ENCODE assay signal across 11 cellular contexts in the genomic region with DNA sequence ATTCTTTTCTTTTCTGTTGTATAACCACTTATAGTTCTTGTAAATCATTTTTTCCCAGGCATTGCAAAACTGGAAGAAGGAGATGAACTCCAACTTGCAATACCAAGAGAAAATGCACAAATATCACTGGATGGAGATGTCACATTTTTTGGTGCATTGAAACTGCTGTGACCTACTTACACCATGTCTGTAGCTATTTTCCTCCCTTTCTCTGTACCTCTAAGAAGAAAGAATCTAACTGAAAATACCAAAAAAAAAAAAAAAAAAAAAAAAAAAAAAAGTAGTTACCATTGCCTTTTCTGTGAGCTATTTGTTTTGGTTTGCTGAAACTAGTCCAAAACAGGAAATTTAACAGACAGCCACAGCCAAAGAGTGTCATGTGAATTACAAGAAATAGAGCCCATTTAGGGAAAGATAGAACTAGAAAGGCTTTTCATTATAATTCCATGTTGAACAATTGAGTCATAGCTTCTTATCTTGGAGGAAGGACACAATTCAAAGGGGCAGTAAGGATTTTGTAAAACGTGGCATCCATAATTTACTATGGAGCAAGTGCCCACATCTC.
"Had no signal": no experiment of that assay in that cellular context is flagged by ENCODE, and none has a peak within 500 bp of the region (broad histone marks: within the 10 kb centered on the region; RNA-seq: fewer than 3 reads in every experiment).

No MANE protein-coding gene starts in this region.

- H3K27me3 ChIP-seq: esophagus squamous epithelium, left lung, upper lobe of left lung had no signal

- H3K9me3 ChIP-seq: esophagus squamous epithelium, upper lobe of left lung had no signal

- H3K4me3 ChIP-seq: esophagus squamous epithelium, left lung, upper lobe of left lung had no signal

- H3K36me3 ChIP-seq: esophagus squamous epithelium, upper lobe of left lung had no signal

- DNase-seq: activated CD8-positive, alpha-beta memory T cell treated with anti-CD3 and anti-CD28 coated beads, Interleukin-2, amount 50 U/mL, for 48 hours; activated CD8-positive, alpha-beta T cell treated with anti-CD3 and anti-CD28 coated beads, Interleukin-2, amount 10 ng/mL, durations not matched to agents 7 days and 5 days; activated naive CD4-positive, alpha-beta T cell treated with anti-CD3 and anti-CD28 coated beads for 36 hours; esophagus squamous epithelium; left lung; mesenchymal stem cell; stimulated activated CD4-positive, alpha-beta T cell treated with anti-CD3 and anti-CD28 coated beads, Interleukin-4, amount 100 ng/mL, for 1 hour; stimulated activated CD8-positive, alpha-beta memory T cell treated with anti-CD3 and anti-CD28 coated beads, Interleukin-4, amount 100 ng/mL, for 48 hours; stimulated activated naive CD8-positive, alpha-beta T cell treated with anti-CD3 and anti-CD28 coated beads, Interleukin-15, Interleukin-2, amounts not matched to agents 100 U/mL and 50 U/mL, for 24 hours; upper lobe of left lung had no signal

- H3K4me3 Mint-ChIP-seq: activated CD8-positive, alpha-beta T cell treated with anti-CD3 and anti-CD28 coated beads, Interleukin-2, amount 10 ng/mL, durations not matched to agents 7 days and 5 days; activated naive CD4-positive, alpha-beta T cell treated with anti-CD3 and anti-CD28 coated beads for 36 hours had no signal

- H3K27ac Mint-ChIP-seq: activated CD8-positive, alpha-beta T cell treated with anti-CD3 and anti-CD28 coated beads, Interleukin-2, amount 10 ng/mL, durations not matched to agents 7 days and 5 days; activated naive CD4-positive, alpha-beta T cell treated with anti-CD3 and anti-CD28 coated beads for 36 hours had no signal

- H3K27ac ChIP-seq: esophagus squamous epithelium, left lung, upper lobe of left lung had no signal

- H3K4me1 ChIP-seq: esophagus squamous epithelium, upper lobe of left lung had no signal

- ATAC-seq: activated CD4-positive, CD25-positive, alpha-beta regulatory T cell treated with anti-CD3 and anti-CD28 coated beads, Interleukin-2, amount 50 U/mL, for 24 hours; activated CD8-positive, alpha-beta T cell treated with anti-CD3 and anti-CD28 coated beads, Interleukin-2, amount 10 ng/mL, durations not matched to agents 7 days and 5 days; left lung; stimulated activated naive CD8-positive, alpha-beta T cell treated with anti-CD3 and anti-CD28 coated beads, Interleukin-15, Interleukin-2, amounts not matched to agents 100 U/mL and 50 U/mL, for 24 hours had no signal
